Comparison of ENCODE assay signal across 33 cellular contexts in genomic region chr4:58522765-58523382, GRCh38.
"Had no signal": no experiment of that assay in that cellular context is flagged by ENCODE, and none has a peak within 500 bp of the region (broad histone marks: within the 10 kb centered on the region; RNA-seq: fewer than 3 reads in every experiment).

No MANE protein-coding gene starts in this region.

- ATAC-seq: activated CD8-positive, alpha-beta T cell treated with anti-CD3 and anti-CD28 coated beads for 36 hours; activated naive CD4-positive, alpha-beta T cell treated with anti-CD3 and anti-CD28 coated beads, Interleukin-2, amount 50 U/mL, for 72 hours; activated T-cell treated with anti-CD3 and anti-CD28 coated beads, Interleukin-2, amount 50 U/mL, for 4 hours; activated T-cell treated with anti-CD3 and anti-CD28 coated beads, Interleukin-2, amount 50 U/mL, for 72 hours; activated T-helper 17 cell treated with anti-CD3 and anti-CD28 coated beads, Interleukin-2, amount 50 U/mL, for 72 hours had no signal

- FAIRE-seq: bronchial epithelial cell, TTC549 had no signal

- H3K36me3 ChIP-seq: adrenal gland, ascending aorta, cardiac muscle cell had no signal

- H3K27me3 ChIP-seq: adrenal gland, ascending aorta, cardiac muscle cell had no signal

- DNase-seq: activated B cell treated with CpG ODN at 0.5 μM for 24 hours; activated CD4-positive, alpha-beta memory T cell treated with anti-CD3 and anti-CD28 coated beads for 36 hours; activated CD4-positive, alpha-beta T cell treated with anti-CD3 and anti-CD28 coated beads for 4 hours; activated CD4-positive, alpha-beta T cell treated with anti-CD3 and anti-CD28 coated beads, Interleukin-2, amount 10 ng/mL, durations not matched to agents 24 days and 14 days; activated CD4-positive, alpha-beta T cell treated with anti-CD3 and anti-CD28 coated beads, Interleukin-2, amount 50 U/mL, for 1 hour; activated CD4-positive, alpha-beta T cell treated with anti-CD3 and anti-CD28 coated beads, Interleukin-2, amount 50 U/mL, for 4 hours; activated CD4-positive, CD25-positive, alpha-beta regulatory T cell treated with anti-CD3 and anti-CD28 coated beads, Interleukin-2, amount 50 U/mL, for 72 hours; activated CD8-positive, alpha-beta memory T cell treated with anti-CD3 and anti-CD28 coated beads, Interleukin-2, amount 50 U/mL, for 4 hours; activated CD8-positive, alpha-beta T cell treated with anti-CD3 and anti-CD28 coated beads for 36 hours; activated effector memory CD4-positive, alpha-beta T cell treated with anti-CD3 and anti-CD28 coated beads, Interleukin-2, amount 50 U/mL, for 16 hours; activated gamma-delta T cell treated with Interleukin-2 at 50 U/mL for 16 hours; activated naive CD4-positive, alpha-beta T cell; activated naive CD4-positive, alpha-beta T cell treated with anti-CD3 and anti-CD28 coated beads for 36 hours; activated naive CD4-positive, alpha-beta T cell treated with anti-CD3 and anti-CD28 coated beads, Interleukin-2, amount 50 U/mL, for 16 hours; activated naive CD8-positive, alpha-beta T cell treated with anti-CD3 and anti-CD28 coated beads for 36 hours; activated T-cell treated with anti-CD3 and anti-CD28 coated beads for 4 hours; activated T-cell treated with anti-CD3 and anti-CD28 coated beads, Interleukin-2, amount 50 U/mL, for 1 hour; activated T-cell treated with anti-CD3 and anti-CD28 coated beads, Interleukin-2, amount 50 U/mL, for 4 hours; activated T-cell treated with anti-CD3 and anti-CD28 coated beads, Interleukin-2, amount 50 U/mL, for 72 hours; adrenal gland; amniotic stem cell; caudate nucleus; cerebellar nuclear complex; T-helper 1 cell; T-helper 2 cell; T-helper 9 cell had no signal

- H3K4me3 ChIP-seq: adrenal gland, ascending aorta, cardiac muscle cell had no signal

- H3K27ac ChIP-seq: adrenal gland, ascending aorta, cardiac muscle cell, VCaP had no signal

- H3K4me1 ChIP-seq: adrenal gland, ascending aorta had no signal

- H3K9me3 ChIP-seq: adrenal gland, ascending aorta had no signal
